9 cellular contexts compared by ENCODE assay signal in the genomic region with DNA sequence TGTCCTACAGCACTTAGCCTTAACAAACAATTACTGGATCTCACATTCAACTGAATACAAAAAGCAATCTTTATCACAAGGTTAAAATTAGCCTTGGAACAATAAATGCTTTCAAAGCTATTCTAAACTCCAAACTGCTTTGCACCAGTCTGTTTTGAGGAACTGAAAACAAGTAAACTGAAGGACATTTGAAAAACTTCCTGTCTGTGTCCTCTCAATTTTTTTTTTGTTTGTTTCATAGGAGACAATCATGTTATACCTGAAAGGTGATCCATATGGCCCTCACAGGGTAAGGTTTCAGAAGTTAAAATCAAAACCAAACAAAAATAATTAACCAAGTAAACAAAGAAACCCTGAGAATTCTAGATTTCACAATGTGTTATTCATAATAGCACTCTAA.
A peak's percentile ranks its signal among the peaks of the same experiment; 100 is the strongest.
DNase-seq lines count a peak whose midpoint lies in the region; ATAC-seq and TF ChIP-seq lines count a peak whose summit lies in the region.
"Had no signal": no experiment of that assay in that cellular context is flagged by ENCODE, and none has a peak within 500 bp of the region (broad histone marks: within the 10 kb centered on the region; RNA-seq: fewer than 3 reads in every experiment).

No MANE protein-coding gene starts in this region.

- TF ChIP-seq POLR2A in breast epithelium (IDR thresholded peaks at IDR 0.05): no peak

- H3K4me3 ChIP-seq in breast epithelium: no peak overlapping the region

- no peak overlapping the region for H3K4me3 Mint-ChIP-seq in MCF 10A (ENCODE audit: unreplicated experiment)
- no peak overlapping the region for H3K4me3 Mint-ChIP-seq in activated T-helper 1 cell treated with anti-CD3 and anti-CD28 coated beads, Interleukin-12 subunit alpha, Interleukin-12 subunit beta, Interleukin-2, Interleukin-4 antibody, amounts not matched to agents 30 ng/mL and 10 ng/mL and 1 ng/mL, durations not matched to agents 14 hours and 24 hours and 36 hours

- peak; percentile 89 for ATAC-seq in HG02852 (IDR thresholded peaks at IDR 0.05; ENCODE audit: unreplicated experiment)

- H3K27me3 Mint-ChIP-seq in MCF 10A (ENCODE audit: insufficient read depth, unreplicated experiment): no peaks in the 10 kb centered on the region
- H3K27me3 Mint-ChIP-seq in activated T-helper 1 cell treated with anti-CD3 and anti-CD28 coated beads, Interleukin-12 subunit alpha, Interleukin-12 subunit beta, Interleukin-2, Interleukin-4 antibody, amounts not matched to agents 30 ng/mL and 10 ng/mL and 1 ng/mL, durations not matched to agents 14 hours and 24 hours and 36 hours (ENCODE audit: insufficient read depth): no peaks in the 10 kb centered on the region

- BruUV-seq in MCF 10A (replicated peaks; lab: Mats Ljungman, UMichigan): no TSS peak

- no peaks in the 10 kb centered on the region for H3K4me1 ChIP-seq in breast epithelium

- H3K27ac ChIP-seq in breast epithelium: no peak overlapping the region

- no peaks in the 10 kb centered on the region for H3K27me3 ChIP-seq in breast epithelium

- H3K27ac Mint-ChIP-seq in MCF 10A (ENCODE audit: low read depth, unreplicated experiment): peak overlapping the region; percentile 27
- H3K27ac Mint-ChIP-seq in activated T-helper 1 cell treated with anti-CD3 and anti-CD28 coated beads, Interleukin-12 subunit alpha, Interleukin-12 subunit beta, Interleukin-2, Interleukin-4 antibody, amounts not matched to agents 30 ng/mL and 10 ng/mL and 1 ng/mL, durations not matched to agents 14 hours and 24 hours and 36 hours: no peak overlapping the region

- POLR2A ChIA-PET in MCF 10A (lab: Yijun Ruan, JAX): no interaction called here

- DNase-seq in MCF 10A (ENCODE audit: unreplicated experiment): no peak
- DNase-seq in breast epithelium (ENCODE audit: low spot score in 2 of 2): no peak
- DNase-seq in MV-4-11 (lab: John Stamatoyannopoulos, UW): peak; percentile 71
- no peak for DNase-seq in NCI-H1092 (lab: John Stamatoyannopoulos, UW)
- no peak for DNase-seq in activated CD4-positive, alpha-beta T cell treated with anti-CD3 and anti-CD28 coated beads for 4 hours
- no peak for DNase-seq in NCI-H2029 (lab: John Stamatoyannopoulos, UW)
- DNase-seq in activated T-helper 1 cell treated with anti-CD3 and anti-CD28 coated beads, Interleukin-12 subunit alpha, Interleukin-12 subunit beta, Interleukin-2, Interleukin-4 antibody, amounts not matched to agents 30 ng/mL and 10 ng/mL and 1 ng/mL, durations not matched to agents 14 hours and 24 hours and 36 hours (ENCODE audit: low spot score): no peak
- DNase-seq: NCI-H1694 treated with DMSO at 0.1 percent for 48 hours had no signal

- peaks cover 7 to 8% of the 10 kb centered on the region in 2 donors for H3K9me3 ChIP-seq in breast epithelium

- no peaks in the 10 kb centered on the region for H3K36me3 ChIP-seq in breast epithelium

- H3K9me3 Mint-ChIP-seq in MCF 10A (ENCODE audit: unreplicated experiment): no peaks in the 10 kb centered on the region
- H3K9me3 Mint-ChIP-seq in activated T-helper 1 cell treated with anti-CD3 and anti-CD28 coated beads, Interleukin-12 subunit alpha, Interleukin-12 subunit beta, Interleukin-2, Interleukin-4 antibody, amounts not matched to agents 30 ng/mL and 10 ng/mL and 1 ng/mL, durations not matched to agents 14 hours and 24 hours and 36 hours: peaks cover 4% of the 10 kb centered on the region

- H3K4me1 Mint-ChIP-seq in MCF 10A (ENCODE audit: insufficient read depth, unreplicated experiment): no peaks in the 10 kb centered on the region
- H3K4me1 Mint-ChIP-seq in activated T-helper 1 cell treated with anti-CD3 and anti-CD28 coated beads, Interleukin-12 subunit alpha, Interleukin-12 subunit beta, Interleukin-2, Interleukin-4 antibody, amounts not matched to agents 30 ng/mL and 10 ng/mL and 1 ng/mL, durations not matched to agents 14 hours and 24 hours and 36 hours (ENCODE audit: low read depth): no peaks in the 10 kb centered on the region

- peaks cover 16% of the 10 kb centered on the region for H3K36me3 Mint-ChIP-seq in MCF 10A (ENCODE audit: insufficient read depth, unreplicated experiment)
- no peaks in the 10 kb centered on the region for H3K36me3 Mint-ChIP-seq in activated T-helper 1 cell treated with anti-CD3 and anti-CD28 coated beads, Interleukin-12 subunit alpha, Interleukin-12 subunit beta, Interleukin-2, Interleukin-4 antibody, amounts not matched to agents 30 ng/mL and 10 ng/mL and 1 ng/mL, durations not matched to agents 14 hours and 24 hours and 36 hours (ENCODE audit: low read depth)

- CTCF ChIA-PET in MCF 10A (lab: Yijun Ruan, JAX): no interaction called here

- TF ChIP-seq CTCF in MCF 10A (IDR thresholded peaks at IDR 0.05; ENCODE audit: unreplicated experiment) (no peak), breast epithelium (IDR thresholded peaks at IDR 0.05) (no peak)

- intact Hi-C loops in MCF 10A (cut with micrococcal nuclease): no loop called here
- intact Hi-C loops in breast epithelium (cut with DNase I; ENCODE audit: low total_unique reads): no loop called here
- intact Hi-C loops in activated T-helper 1 cell treated with anti-CD3 and anti-CD28 coated beads, Interleukin-12 subunit alpha, Interleukin-12 subunit beta, Interleukin-2, Interleukin-4 antibody, amounts not matched to agents 30 ng/mL and 10 ng/mL and 1 ng/mL, durations not matched to agents 14 hours and 24 hours and 36 hours (cut with micrococcal nuclease): no loop called here
